14 cellular contexts compared by ENCODE assay signal in genomic region chr18:59835656-59836379, GRCh38.
DNase-seq lines count a peak whose midpoint lies in the region; ATAC-seq and TF ChIP-seq lines count a peak whose summit lies in the region.
"Had no signal": no experiment of that assay in that cellular context is flagged by ENCODE, and none has a peak within 500 bp of the region (broad histone marks: within the 10 kb centered on the region; RNA-seq: fewer than 3 reads in every experiment).

No MANE protein-coding gene starts in this region.

- no peak overlapping the region for H3K9ac ChIP-seq in HUES6 (ENCODE audit: low read length)

- H3K36me3 Mint-ChIP-seq in natural killer cell: no peaks in the 10 kb centered on the region

- intact Hi-C loops in natural killer cell (cut with micrococcal nuclease): loop anchor here (5.0 kb wide), 2 partner anchors 81 to 711 kb away; no protein-coding TSS in a partner anchor

- H3K36me3 ChIP-seq in HUES6 (ENCODE audit: control insufficient read depth, insufficient read depth, low read length): no peaks in the 10 kb centered on the region
- no peaks in the 10 kb centered on the region for H3K36me3 ChIP-seq in effector memory CD4-positive, alpha-beta T cell (ENCODE audit: control insufficient read depth, insufficient read depth, low read length)

- no peak overlapping the region for H3K27ac ChIP-seq in HUES6 (ENCODE audit: low read depth, low read length)
- no peak overlapping the region for H3K27ac ChIP-seq in effector memory CD4-positive, alpha-beta T cell (ENCODE audit: insufficient read depth, low read length, poor library complexity, severe bottlenecking)
- H3K27ac ChIP-seq: SK-N-MC had no signal

- peaks cover 0 to 5% of the 10 kb centered on the region in 2 donors for H3K4me1 Mint-ChIP-seq in natural killer cell
- H3K4me1 Mint-ChIP-seq: neural crest cell had no signal

- H3K9me3 Mint-ChIP-seq in natural killer cell: no peaks in the 10 kb centered on the region
- H3K9me3 Mint-ChIP-seq: effector memory CD8-positive, alpha-beta T cell; neural crest cell had no signal

- 0 out of 2 replicates have a peak overlapping the region, but pooled peaks have one; percentile 1 for H3K4me3 ChIP-seq in HUES6 (ENCODE audit: low read depth, low read length)
- H3K4me3 ChIP-seq in effector memory CD4-positive, alpha-beta T cell (ENCODE audit: insufficient read depth, low read depth, low read length, poor library complexity, severe bottlenecking): no peak overlapping the region
- H3K4me3 ChIP-seq: SK-N-MC had no signal

- H3K27me3 Mint-ChIP-seq in natural killer cell (ENCODE audit: low read depth in 2 of 2): peaks cover 0 to 4% of the 10 kb centered on the region in 2 donors

- peaks cover 39% of the 10 kb centered on the region for H3K4me1 ChIP-seq in HUES6 (ENCODE audit: control insufficient read depth, insufficient read depth, low read length)
- H3K4me1 ChIP-seq in effector memory CD4-positive, alpha-beta T cell (ENCODE audit: control insufficient read depth, insufficient read depth, low read length, poor library complexity, severe bottlenecking): no peaks in the 10 kb centered on the region

- H3K9me3 ChIP-seq in HUES6 (ENCODE audit: control insufficient read depth, insufficient read depth, low read depth, low read length): no peaks in the 10 kb centered on the region
- H3K9me3 ChIP-seq in effector memory CD4-positive, alpha-beta T cell (ENCODE audit: control insufficient read depth, low read length): no peaks in the 10 kb centered on the region

- no peak for TF ChIP-seq CTCF in GM10266 (IDR thresholded peaks at IDR 0.05; ENCODE audit: control insufficient read depth, insufficient read depth, low read depth, missing control alignments)
- no peak for TF ChIP-seq CTCF in natural killer cell (IDR thresholded peaks at IDR 0.05)

- no peak overlapping the region for H3K27ac Mint-ChIP-seq in natural killer cell
- H3K27ac Mint-ChIP-seq: effector memory CD8-positive, alpha-beta T cell had no signal

- no peak overlapping the region for H3K4me3 Mint-ChIP-seq in natural killer cell
- H3K4me3 Mint-ChIP-seq: effector memory CD8-positive, alpha-beta T cell; neural crest cell had no signal

- H3K27me3 ChIP-seq in HUES6 (ENCODE audit: control insufficient read depth, insufficient read depth, low read length): no peaks in the 10 kb centered on the region
- H3K27me3 ChIP-seq in effector memory CD4-positive, alpha-beta T cell (replicated peaks; ENCODE audit: control insufficient read depth, insufficient read depth, low read length, poor library complexity, severe bottlenecking): no peaks in the 10 kb centered on the region

- peak; percentile 43 for ATAC-seq in GM21737 (IDR thresholded peaks at IDR 0.05; ENCODE audit: unreplicated experiment)
- no peak for ATAC-seq in GM21447 (IDR thresholded peaks at IDR 0.05; ENCODE audit: unreplicated experiment)
- no peak for ATAC-seq in natural killer cell
- ATAC-seq: effector memory CD8-positive, alpha-beta T cell had no signal

- peak; percentile 25 for DNase-seq in GM10266 (ENCODE audit: extremely low spot score)
- peak; percentile 19 for DNase-seq in iPS DF 4.7 (ENCODE audit: extremely low read depth, low spot score)
- DNase-seq in putamen (ENCODE audit: low spot score): no peak
- DNase-seq in natural killer cell: no peak
- DNase-seq in effector memory CD4-positive, alpha-beta T cell: no peak
- DNase-seq: activated CD4-positive, alpha-beta T cell treated with anti-CD3 and anti-CD28 coated beads, Interleukin-2, amount 50 U/mL, for 48 hours; effector memory CD8-positive, alpha-beta T cell; NCI-H446; stimulated activated CD4-positive, alpha-beta T cell treated with anti-CD3 and anti-CD28 coated beads, Interleukin-1b, Interleukin-23, amount 100 ng/mL, for 48 hours had no signal

Comparison
In these comparisons a context has a peak if more than half of its experiments do, and no peak if none do; other contexts are left out.
1. DNase-seq: peak in GM10266 (single experiment) and iPS DF 4.7 (single experiment); none in putamen (single experiment), natural killer cell (single experiment) and effector memory CD4-positive, alpha-beta T cell (0 of 3).